In the genomic region with DNA sequence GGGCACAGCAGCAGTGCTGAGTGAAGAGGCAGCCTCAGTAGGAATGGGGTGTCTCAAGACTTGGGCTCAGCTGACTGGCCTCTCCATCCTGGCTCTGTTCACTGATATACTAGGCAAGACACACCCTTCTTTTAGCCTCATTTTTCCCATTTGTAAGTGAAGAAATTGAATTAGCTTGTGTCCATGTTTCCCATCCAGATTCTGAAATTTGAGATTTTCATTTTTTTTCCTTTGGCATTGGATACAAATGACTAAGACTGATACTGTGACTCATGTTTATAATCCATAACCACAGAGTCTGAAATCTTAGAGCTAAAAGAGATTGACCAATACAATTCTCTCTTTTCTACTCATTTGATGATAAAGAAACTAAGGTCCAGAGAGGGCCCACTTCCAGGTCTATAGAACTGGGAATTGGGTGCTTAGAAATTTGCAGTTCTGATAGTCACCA, we compare ENCODE assay signal across 13 cellular contexts.
DNase-seq lines count a peak whose midpoint lies in the region; ATAC-seq and TF ChIP-seq lines count a peak whose summit lies in the region.
"Had no signal": no experiment of that assay in that cellular context is flagged by ENCODE, and none has a peak within 500 bp of the region (broad histone marks: within the 10 kb centered on the region; RNA-seq: fewer than 3 reads in every experiment).

No MANE protein-coding gene starts in this region.

- H3K27ac Mint-ChIP-seq in activated naive CD8-positive, alpha-beta T cell treated with anti-CD3 and anti-CD28 coated beads, Interleukin-2, amount 50 U/mL, for 24 hours: no peak overlapping the region
- H3K27ac Mint-ChIP-seq: activated naive CD4-positive, alpha-beta T cell treated with anti-CD3 and anti-CD28 coated beads for 36 hours had no signal

- H3K4me3 ChIP-seq in RWPE2 (ENCODE audit: severe bottlenecking) (no peak overlapping the region), fibroblast of pulmonary artery (replicated peaks; ENCODE audit: low read depth, low read length) (no peak overlapping the region), skeletal muscle cell (ENCODE audit: low read depth, low read length) (no peak overlapping the region)
- H3K4me3 ChIP-seq: pancreas had no signal

- TF ChIP-seq CTCF in RWPE2 (IDR thresholded peaks at IDR 0.05; ENCODE audit: poor library complexity, severe bottlenecking) (no peak), fibroblast of pulmonary artery (IDR thresholded peaks at IDR 0.05; ENCODE audit: low read length, missing control alignments) (no peak)

- no peaks in the 10 kb centered on the region for H3K36me3 ChIP-seq in RWPE2 (ENCODE audit: low read depth)
- H3K36me3 ChIP-seq: pancreas had no signal

- H3K9me3 Mint-ChIP-seq in activated naive CD8-positive, alpha-beta T cell treated with anti-CD3 and anti-CD28 coated beads, Interleukin-2, amount 50 U/mL, for 24 hours: no peaks in the 10 kb centered on the region
- H3K9me3 Mint-ChIP-seq: activated naive CD4-positive, alpha-beta T cell treated with anti-CD3 and anti-CD28 coated beads for 36 hours had no signal

- no peaks in the 10 kb centered on the region for H3K4me1 Mint-ChIP-seq in activated naive CD8-positive, alpha-beta T cell treated with anti-CD3 and anti-CD28 coated beads, Interleukin-2, amount 50 U/mL, for 24 hours

- no peaks in the 10 kb centered on the region for H3K27me3 Mint-ChIP-seq in activated naive CD8-positive, alpha-beta T cell treated with anti-CD3 and anti-CD28 coated beads, Interleukin-2, amount 50 U/mL, for 24 hours

- H3K4me3 Mint-ChIP-seq in activated naive CD8-positive, alpha-beta T cell treated with anti-CD3 and anti-CD28 coated beads, Interleukin-2, amount 50 U/mL, for 24 hours: no peak overlapping the region
- H3K4me3 Mint-ChIP-seq: activated naive CD4-positive, alpha-beta T cell treated with anti-CD3 and anti-CD28 coated beads for 36 hours had no signal

- peaks cover 7% of the 10 kb centered on the region for H3K4me1 ChIP-seq in RWPE2 (ENCODE audit: insufficient read depth, poor library complexity, severe bottlenecking)
- H3K4me1 ChIP-seq: pancreas had no signal

- H3K27ac ChIP-seq in RWPE2 (ENCODE audit: poor library complexity, severe bottlenecking): peak overlapping the region; percentile 19
- H3K27ac ChIP-seq: KMS-11, pancreas had no signal

- H3K27me3 ChIP-seq in RWPE2 (ENCODE audit: insufficient read depth, poor library complexity, severe bottlenecking): no peaks in the 10 kb centered on the region
- H3K27me3 ChIP-seq: pancreas had no signal

- ATAC-seq in RWPE2 (ENCODE audit: low read depth): peak; percentile 91
- no peak for ATAC-seq in activated naive CD8-positive, alpha-beta T cell treated with anti-CD3 and anti-CD28 coated beads, Interleukin-2, amount 50 U/mL, for 24 hours
- ATAC-seq in HG02763 (IDR thresholded peaks at IDR 0.05; ENCODE audit: unreplicated experiment): no peak

- peaks cover 2% of the 10 kb centered on the region for H3K36me3 Mint-ChIP-seq in activated naive CD8-positive, alpha-beta T cell treated with anti-CD3 and anti-CD28 coated beads, Interleukin-2, amount 50 U/mL, for 24 hours (ENCODE audit: low read depth)

- H3K9me3 ChIP-seq in RWPE2 (ENCODE audit: severe bottlenecking): no peaks in the 10 kb centered on the region
- H3K9me3 ChIP-seq: pancreas had no signal

- peak; percentile 76 for DNase-seq in GM03348 (ENCODE audit: low spot score)
- DNase-seq in RWPE2 (ENCODE audit: low spot score): no peak
- DNase-seq in fibroblast of pulmonary artery (ENCODE audit: low read depth): peak; percentile 66
- peak; percentile 58 for DNase-seq in skeletal muscle cell (ENCODE audit: low read depth)
- DNase-seq in activated naive CD8-positive, alpha-beta T cell treated with anti-CD3 and anti-CD28 coated beads, Interleukin-2, amount 50 U/mL, for 24 hours: no peak
- no peak for DNase-seq in T-helper 2 cell
- DNase-seq in SIG-M5 treated with dmso at 0.1 percent for 504 hours (lab: John Stamatoyannopoulos, UW; ENCODE audit: unreplicated experiment): no peak
- DNase-seq: activated naive CD4-positive, alpha-beta T cell treated with anti-CD3 and anti-CD28 coated beads for 36 hours; COR-L47; NCI-H2107; pancreas had no signal

Comparison
In these comparisons a context has a peak if more than half of its experiments do, and no peak if none do; other contexts are left out.
1. DNase-seq: peak in GM03348 (single experiment), fibroblast of pulmonary artery (single experiment) and skeletal muscle cell (single experiment); none in RWPE2 (single experiment), activated naive CD8-positive, alpha-beta T cell treated with anti-CD3 and anti-CD28 coated beads, Interleukin-2, amount 50 U/mL, for 24 hours (single experiment), T-helper 2 cell (0 of 5) and SIG-M5 treated with dmso at 0.1 percent for 504 hours (single experiment).